Comparison of ENCODE assay signal across 9 cellular contexts in genomic region chr15:25618161-25618560, GRCh38.
"Had no signal": no experiment of that assay in that cellular context is flagged by ENCODE, and none has a peak within 500 bp of the region (broad histone marks: within the 10 kb centered on the region; RNA-seq: fewer than 3 reads in every experiment).

No MANE protein-coding gene starts in this region.

- H3K27ac ChIP-seq: GM23248, HL-60 had no signal

- H3K4me3 Mint-ChIP-seq: HFFc6, IgD-negative memory B cell had no signal

- H3K36me3 Mint-ChIP-seq: IgD-negative memory B cell had no signal

- H3K36me3 ChIP-seq: HAP-1 had no signal

- ATAC-seq: HCT116, HepG2 had no signal

- H2AFZ ChIP-seq: GM23248 had no signal

- H3K27ac Mint-ChIP-seq: HFFc6, IgD-negative memory B cell had no signal

- H3K4me1 Mint-ChIP-seq: IgD-negative memory B cell had no signal

- H3K9me3 ChIP-seq: HAP-1 had no signal

- H3K9me3 Mint-ChIP-seq: HFFc6 had no signal

- DNase-seq: GM23248, GOT3, H7, HFFc6 had no signal

- H3K4me3 ChIP-seq: GM23248, HAP-1 had no signal

- H3K9ac ChIP-seq: GM23248 had no signal
